ENCODE assay signal across 8 cellular contexts in the genomic region with DNA sequence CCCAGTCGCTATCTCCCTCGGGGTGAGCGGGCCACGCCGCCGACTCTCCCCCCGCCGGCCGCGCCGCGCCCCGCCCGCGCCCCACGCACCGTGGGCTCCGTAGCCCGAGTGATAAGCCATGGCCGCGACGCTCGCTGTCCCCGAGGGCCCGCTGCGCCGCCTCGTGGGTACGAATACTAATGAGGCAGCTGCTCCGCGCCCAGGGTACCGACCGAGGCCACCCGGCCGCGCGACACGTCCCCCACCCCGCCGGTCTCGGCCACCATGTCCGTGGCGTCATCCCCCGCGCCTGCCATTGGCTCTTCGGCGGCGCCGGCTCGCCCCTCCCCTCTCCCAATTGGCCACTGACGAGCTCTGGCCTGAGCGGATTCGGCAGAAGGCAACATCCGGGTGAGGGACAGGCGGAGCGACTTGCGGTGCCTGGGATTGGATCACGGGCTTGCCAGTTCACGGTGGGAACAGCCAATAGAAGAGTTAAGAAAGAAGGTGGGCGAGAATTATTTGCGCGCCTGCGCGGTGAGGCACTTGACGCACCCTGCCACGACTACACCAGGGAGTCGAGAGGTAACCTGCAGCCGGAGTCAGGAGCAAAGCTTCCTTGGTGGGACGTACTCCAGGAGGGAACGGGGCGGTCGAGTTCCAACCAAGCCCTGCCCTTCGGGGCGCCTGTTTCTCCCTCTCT. TPM values are rescaled to one million over a fixed set of nuclear protein-coding genes. Genes with fewer than 3 reads are reported as not detected.
DNase-seq lines count a peak whose midpoint lies in the region; ATAC-seq and TF ChIP-seq lines count a peak whose summit lies in the region.

A gene with protein sequence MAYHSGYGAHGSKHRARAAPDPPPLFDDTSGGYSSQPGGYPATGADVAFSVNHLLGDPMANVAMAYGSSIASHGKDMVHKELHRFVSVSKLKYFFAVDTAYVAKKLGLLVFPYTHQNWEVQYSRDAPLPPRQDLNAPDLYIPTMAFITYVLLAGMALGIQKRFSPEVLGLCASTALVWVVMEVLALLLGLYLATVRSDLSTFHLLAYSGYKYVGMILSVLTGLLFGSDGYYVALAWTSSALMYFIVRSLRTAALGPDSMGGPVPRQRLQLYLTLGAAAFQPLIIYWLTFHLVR (minus strand): TSS at position 278 of the 682 bp plus-strand sequence. CDS start 158 bp downstream, at position 120.

- H3K36me3 Mint-ChIP-seq in dendritic cell treated with granulocyte-macrophage colony-stimulating factor and Interleukin-4, amounts not matched to agents 40 ng/mL and 50 ng/mL, for 4 days (ENCODE audit: low read depth): peaks cover 37% of the 10 kb centered on the region

- H3K4me3 Mint-ChIP-seq in dendritic cell treated with granulocyte-macrophage colony-stimulating factor and Interleukin-4, amounts not matched to agents 40 ng/mL and 50 ng/mL, for 4 days: peak within 1 kb of the TSS; percentile 85

- DNase-seq in NCI-H774 (lab: John Stamatoyannopoulos, UW): peak; percentile 99
- DNase-seq in activated CD4-positive, alpha-beta T cell treated with anti-CD3 and anti-CD28 coated beads, Interleukin-2, amount 50 U/mL, for 4 hours: peak; percentile 97 to 98
- DNase-seq in left lobe of liver (ENCODE audit: low spot score): peak; percentile 99
- DNase-seq in stimulated activated CD4-positive, alpha-beta T cell treated with anti-CD3 and anti-CD28 coated beads, Interleukin-2, amount 100 ng/mL, for 4 hours (ENCODE audit: low read depth): peak; percentile 98

- H3K27me3 Mint-ChIP-seq in dendritic cell treated with granulocyte-macrophage colony-stimulating factor and Interleukin-4, amounts not matched to agents 40 ng/mL and 50 ng/mL, for 4 days: peaks cover 37% of the 10 kb centered on the region

- peaks cover 44% of the 10 kb centered on the region for H3K4me1 Mint-ChIP-seq in dendritic cell treated with granulocyte-macrophage colony-stimulating factor and Interleukin-4, amounts not matched to agents 40 ng/mL and 50 ng/mL, for 4 days (ENCODE audit: low read depth)

- intact Hi-C loops in dendritic cell treated with granulocyte-macrophage colony-stimulating factor and Interleukin-4, amounts not matched to agents 40 ng/mL and 50 ng/mL, for 4 days (cut with micrococcal nuclease): no loop called here

- H3K27ac ChIP-seq in C4-2B: peak within 1 kb of the TSS; percentile 91

- ATAC-seq in GM19395 (IDR thresholded peaks at IDR 0.05; ENCODE audit: unreplicated experiment) (peak; percentile 90), HG03565 (IDR thresholded peaks at IDR 0.05; ENCODE audit: unreplicated experiment) (peak; percentile 78), left lobe of liver (peak; percentile 87)

- TF ChIP-seq CTCF in C4-2B (conservative IDR thresholded peaks at IDR 0.05): no peak

- no peaks in the 10 kb centered on the region for H3K9me3 Mint-ChIP-seq in dendritic cell treated with granulocyte-macrophage colony-stimulating factor and Interleukin-4, amounts not matched to agents 40 ng/mL and 50 ng/mL, for 4 days

- H3K27ac Mint-ChIP-seq in dendritic cell treated with granulocyte-macrophage colony-stimulating factor and Interleukin-4, amounts not matched to agents 40 ng/mL and 50 ng/mL, for 4 days: peak within 1 kb of the TSS; percentile 80

RNA-seq across cellular contexts. Expression of the gene that starts here (rescaled TPM):
- total RNA-seq in left lobe of liver: 120 TPM

Comparison
In these comparisons a context has a peak if more than half of its experiments do, and no peak if none do; other contexts are left out.
1. Peak in every context shown above with its lines: DNase-seq, ATAC-seq and H3K27ac ChIP-seq.